ENCODE assay signal across 8 cellular contexts in genomic region chr17:61139219-61139618, GRCh38.
DNase-seq lines count a peak whose midpoint lies in the region; ATAC-seq and TF ChIP-seq lines count a peak whose summit lies in the region.

No MANE protein-coding gene starts in this region.

- ATAC-seq in HG02571 (IDR thresholded peaks at IDR 0.05; ENCODE audit: unreplicated experiment) = peak; percentile 62

- H3K4me3 ChIP-seq in NB4 (ENCODE audit: low read depth, low read length) (no peak overlapping the region), hepatocyte (no peak overlapping the region), thymus (ENCODE audit: low read length) (no peak overlapping the region)

- H3K4me1 ChIP-seq in hepatocyte (ENCODE audit: insufficient read depth) (peaks cover 17% of the 10 kb centered on the region), thymus (ENCODE audit: control insufficient read depth, insufficient read depth, low read length) (peaks cover 5% of the 10 kb centered on the region)

- H3K79me2 ChIP-seq in hepatocyte = no peaks in the 10 kb centered on the region

- H3K9me3 ChIP-seq in hepatocyte (ENCODE audit: low read depth) = no peaks in the 10 kb centered on the region
- H3K9me3 ChIP-seq in thymus (ENCODE audit: control insufficient read depth) = no peaks in the 10 kb centered on the region

- H3K27ac ChIP-seq in hepatocyte (peak overlapping the region; percentile 26), thymus (ENCODE audit: low read depth) (peak overlapping the region; percentile 60)

- H3K9me2 ChIP-seq in hepatocyte (replicated peaks; ENCODE audit: insufficient read depth) = no peaks in the 10 kb centered on the region

- 39% methylated on average over 4 of the region's 4 CpGs for WGBS in hepatocyte (ENCODE audit: low lambda C conversion rate, missing lambda C conversion rate)
- WGBS in thymus = 3% methylated on average over 4 of the region's 4 CpGs

- CTCF ChIA-PET in GM10248 (lab: Yijun Ruan, JAX) = no interaction called here

- TF ChIP-seq POLR2A in NB4 (IDR thresholded peaks at IDR 0.05; ENCODE audit: extremely low read depth, insufficient read length) = no peak

- H3K36me3 ChIP-seq in hepatocyte (replicated peaks; ENCODE audit: insufficient read depth, low read depth) (no peaks in the 10 kb centered on the region), thymus (ENCODE audit: control insufficient read depth, insufficient read depth) (no peaks in the 10 kb centered on the region)

- H3K4me2 ChIP-seq in hepatocyte = peak overlapping the region; percentile 14

- no peak overlapping the region for H2AFZ ChIP-seq in hepatocyte

- H3K27me3 ChIP-seq in hepatocyte (no peaks in the 10 kb centered on the region), thymus (ENCODE audit: control insufficient read depth, insufficient read depth) (no peaks in the 10 kb centered on the region)

- TF ChIP-seq CTCF in GM10248 (IDR thresholded peaks at IDR 0.05; ENCODE audit: control extremely low read depth, extremely low read depth, low read depth, missing control alignments) = no peak
- TF ChIP-seq CTCF in NB4 (IDR thresholded peaks at IDR 0.05; ENCODE audit: low read depth, low read length) = no peak
- no peak for TF ChIP-seq CTCF in hepatocyte (IDR thresholded peaks at IDR 0.05; ENCODE audit: poor library complexity)

- POLR2A ChIA-PET in GM10248 (lab: Yijun Ruan, JAX) = interaction anchor here (0.5 kb wide), 1 partner anchor 16 kb away, joined by 3 read pairs; no protein-coding TSS in a partner anchor

- no peaks in the 10 kb centered on the region for H4K20me1 ChIP-seq in hepatocyte (ENCODE audit: insufficient read depth, poor library complexity, severe bottlenecking)

- DNase-seq in GM10248 (ENCODE audit: extremely low spot score) (peak; percentile 70), NB4 (ENCODE audit: low read depth) (peak; percentile 84), activated T-cell treated with anti-CD3 and anti-CD28 coated beads for 24 hours (ENCODE audit: low read depth) (peak; percentile 38), hepatocyte (ENCODE audit: low spot score) (no peak), NCI-H2081 treated with DMSO at 0.1 percent for 48 hours (lab: John Stamatoyannopoulos, UW) (no peak), NCI-H1694 (lab: John Stamatoyannopoulos, UW) (no peak)

Comparison
In these comparisons a context has a peak if more than half of its experiments do, and no peak if none do; other contexts are left out.
1. DNase-seq: peak in GM10248 (single experiment), NB4 (single experiment) and activated T-cell treated with anti-CD3 and anti-CD28 coated beads for 24 hours (single experiment); none in hepatocyte (single experiment), NCI-H2081 treated with DMSO at 0.1 percent for 48 hours (single experiment) and NCI-H1694 (single experiment).